8 cellular contexts compared by ENCODE assay signal in genomic region chr4:22434895-22435294, GRCh38.
DNase-seq lines count a peak whose midpoint lies in the region; ATAC-seq and TF ChIP-seq lines count a peak whose summit lies in the region.

No MANE protein-coding gene starts in this region.

- H3K36me3 ChIP-seq in RWPE2 (ENCODE audit: low read depth) = peaks cover 25% of the 10 kb centered on the region
- H3K36me3 ChIP-seq in tibial nerve = no peaks in the 10 kb centered on the region

- H3K4me3 ChIP-seq in RWPE2 (ENCODE audit: severe bottlenecking) (no peak overlapping the region), tibial nerve (no peak overlapping the region)

- peak; percentile 60 for ATAC-seq in GM18867 (IDR thresholded peaks at IDR 0.05; ENCODE audit: unreplicated experiment)
- ATAC-seq in RWPE2 (ENCODE audit: low read depth) = peak; percentile 59; the same call in 2 of the 3 replicates

- H3K27ac ChIP-seq in RWPE2 (ENCODE audit: poor library complexity, severe bottlenecking) = no peak overlapping the region
- no peak overlapping the region for H3K27ac ChIP-seq in tibial nerve

- H3K4me1 ChIP-seq in RWPE2 (ENCODE audit: insufficient read depth, poor library complexity, severe bottlenecking) = no peaks in the 10 kb centered on the region
- no peaks in the 10 kb centered on the region for H3K4me1 ChIP-seq in tibial nerve

- DNase-seq in ACHN (peak; percentile 65), RWPE2 (ENCODE audit: low spot score) (no peak), foreskin melanocyte (peak; percentile 33), retina (peak; percentile 20), NOMO-1 treated with DMSO at 0.1 percent for 48 hours (lab: John Stamatoyannopoulos, UW; ENCODE audit: unreplicated experiment) (no peak), tibial nerve (ENCODE audit: low spot score in 2 of 2) (no peak), NCI-H128 (lab: John Stamatoyannopoulos, UW; ENCODE audit: unreplicated experiment) (no peak)

- in situ Hi-C loops in ACHN (cut with HindIII; ENCODE audit: low pct_ligation_motif_present, low pct_unique_long_range_greater_than_20kb, low sequenced_read_pairs) = no loop called here

- no peaks in the 10 kb centered on the region for H3K27me3 ChIP-seq in RWPE2 (ENCODE audit: insufficient read depth, poor library complexity, severe bottlenecking)
- no peaks in the 10 kb centered on the region for H3K27me3 ChIP-seq in tibial nerve

- WGBS in tibial nerve, 2 donors = 30 to 32% methylated on average over 6 of the region's 6 CpGs

- TF ChIP-seq EP300 in tibial nerve (IDR thresholded peaks at IDR 0.05) = no peak

- TF ChIP-seq CTCF in RWPE2 (IDR thresholded peaks at IDR 0.05; ENCODE audit: poor library complexity, severe bottlenecking) (peak; percentile 42), tibial nerve (IDR thresholded peaks at IDR 0.05) (no peak)

- H3K9me3 ChIP-seq in RWPE2 (ENCODE audit: severe bottlenecking) = no peaks in the 10 kb centered on the region
- H3K9me3 ChIP-seq in tibial nerve = no peaks in the 10 kb centered on the region

- TF ChIP-seq POLR2A in tibial nerve (IDR thresholded peaks at IDR 0.05) = no peak

Comparison
In these comparisons a context has a peak if more than half of its experiments do, and no peak if none do; other contexts are left out.
1. DNase-seq: peak in ACHN (single experiment), foreskin melanocyte (single experiment) and retina (single experiment); none in RWPE2 (single experiment), NOMO-1 treated with DMSO at 0.1 percent for 48 hours (single experiment), tibial nerve (0 of 2) and NCI-H128 (single experiment).